18 cellular contexts compared by ENCODE assay signal in genomic region chr5:174147551-174147950, GRCh38.
DNase-seq lines count a peak whose midpoint lies in the region; FAIRE-seq and TF ChIP-seq lines count a peak whose summit lies in the region.
"Had no signal": no experiment of that assay in that cellular context is flagged by ENCODE, and none has a peak within 500 bp of the region (broad histone marks: within the 10 kb centered on the region; RNA-seq: fewer than 3 reads in every experiment).

No MANE protein-coding gene starts in this region.

- no peaks in the 10 kb centered on the region for H3K23me2 ChIP-seq in H9 (ENCODE audit: insufficient read length, low read depth, low read length, poor library complexity, severe bottlenecking)

- H2AFZ ChIP-seq in H9 (ENCODE audit: low read length), result no peak overlapping the region
- no peak overlapping the region for H2AFZ ChIP-seq in neuronal stem cell (ENCODE audit: low read length)
- H2AFZ ChIP-seq: GM23338 had no signal

- H2BK120ac ChIP-seq in H9 (ENCODE audit: low read depth, low read length, poor library complexity, severe bottlenecking) (no peak overlapping the region), neuronal stem cell (ENCODE audit: low read depth, low read length) (no peak overlapping the region)

- H3K9me3 ChIP-seq in H9 (ENCODE audit: control insufficient read depth, low read depth, low read length), result no peaks in the 10 kb centered on the region
- H3K9me3 ChIP-seq in neuronal stem cell (replicated peaks in 1 of 2; ENCODE audit: control insufficient read depth in 2 of 2, insufficient read depth in 1 of 2, low read depth in 1 of 2, low read length in 2 of 2), result no peaks in the 10 kb centered on the region
- H3K9me3 ChIP-seq: BE2C had no signal

- H3K4me3 ChIP-seq in neuronal stem cell (ENCODE audit: low read length in 2 of 2), result no peak overlapping the region
- H3K4me3 ChIP-seq: GM23338 had no signal

- H3K9ac ChIP-seq in H9 (ENCODE audit: extremely low read depth, insufficient read length, low read length) (no peak overlapping the region), neuronal stem cell (ENCODE audit: low read depth, low read length, poor library complexity) (no peak overlapping the region)

- peaks cover 41% of the 10 kb centered on the region for H3K27me3 Mint-ChIP-seq in H9 (ENCODE audit: low read depth)

- H4K91ac ChIP-seq in H9 (ENCODE audit: insufficient read length, low read depth, low read length) (no peak overlapping the region), neuronal stem cell (ENCODE audit: low read depth, low read length, poor library complexity) (no peak overlapping the region)

- H3K4me1 Mint-ChIP-seq in H9, result no peaks in the 10 kb centered on the region
- H3K4me1 Mint-ChIP-seq: CD14-positive monocyte; CD4-positive, alpha-beta memory T cell; GM23338 had no signal

- H3K36me3 ChIP-seq in neuronal stem cell (replicated peaks in 1 of 2; ENCODE audit: control insufficient read depth in 2 of 2, insufficient read depth in 2 of 2, low read length in 2 of 2), result no peaks in the 10 kb centered on the region
- H3K36me3 ChIP-seq: BE2C had no signal

- H3K4me1 ChIP-seq in H9 (ENCODE audit: insufficient read depth, low read length), result no peaks in the 10 kb centered on the region
- H3K4me1 ChIP-seq in neuronal stem cell (ENCODE audit: control insufficient read depth in 2 of 2, insufficient read depth in 1 of 2, low read depth in 1 of 2, low read length in 2 of 2), result peaks cover 0 to 5% of the 10 kb centered on the region in 2 donors

- H3K4ac ChIP-seq in H9 (ENCODE audit: low read depth, low read length), result no peak overlapping the region
- no peak overlapping the region for H3K4ac ChIP-seq in neuronal stem cell (ENCODE audit: low read length)

- H4K8ac ChIP-seq in H9 (replicated peaks; ENCODE audit: insufficient read length, low read depth, low read length), result no peak overlapping the region
- H4K8ac ChIP-seq in neuronal stem cell (ENCODE audit: low read depth, low read length), result no peak overlapping the region

- WGBS in H9 (ENCODE audit: extremely low coverage, insufficient read length, low lambda C conversion rate), result no CpG with 5 or more reads among the region's 2 CpGs
- WGBS in neuronal stem cell (ENCODE audit: extremely low coverage in 2 of 2, insufficient read length in 2 of 2, insufficient replicate concordance in 1 of 2), 2 donors, result no CpG with 5 or more reads among the region's 2 CpGs

- no peak overlapping the region for H3T11ph ChIP-seq in H9 (ENCODE audit: low read length)

- no peak overlapping the region for H3K27ac ChIP-seq in H9 (ENCODE audit: insufficient read length, low read depth, low read length)
- H3K27ac ChIP-seq in caudate nucleus (ENCODE audit: low read depth, low read length), result peak overlapping the region; percentile 32
- no peak overlapping the region for H3K27ac ChIP-seq in neuronal stem cell (replicated peaks; ENCODE audit: low read length)

- no peak overlapping the region for H4K5ac ChIP-seq in H9 (ENCODE audit: insufficient read length, low read depth, low read length)

- H3K14ac ChIP-seq in H9 (ENCODE audit: insufficient read depth, low read length) (no peak overlapping the region), neuronal stem cell (ENCODE audit: low read length) (no peak overlapping the region)

- no peak overlapping the region for H3K56ac ChIP-seq in H9 (ENCODE audit: insufficient read length, low read depth, low read length)

- H2BK15ac ChIP-seq in H9 (ENCODE audit: low read depth, low read length) (no peak overlapping the region), neuronal stem cell (ENCODE audit: low read length) (no peak overlapping the region)

- H3K79me1 ChIP-seq in H9 (ENCODE audit: insufficient read depth, low read depth, low read length, poor library complexity, severe bottlenecking) (no peaks in the 10 kb centered on the region), neuronal stem cell (ENCODE audit: low read depth, low read length) (no peaks in the 10 kb centered on the region)

- no peak overlapping the region for H2BK20ac ChIP-seq in H9 (ENCODE audit: low read depth, low read length, poor library complexity, severe bottlenecking)

- H3K23ac ChIP-seq in H9 (ENCODE audit: insufficient read length, low read depth, low read length) (no peak overlapping the region), neuronal stem cell (ENCODE audit: low read depth, low read length, poor library complexity) (no peak overlapping the region)

- H3K9me3 Mint-ChIP-seq in H9, result no peaks in the 10 kb centered on the region
- H3K9me3 Mint-ChIP-seq: GM23338 had no signal

- no peaks in the 10 kb centered on the region for H3K79me2 ChIP-seq in H9 (ENCODE audit: insufficient read depth, low read length)

- no peaks in the 10 kb centered on the region for H3K36me3 Mint-ChIP-seq in H9 (ENCODE audit: insufficient read depth in 1 of 3, low read depth in 3 of 3)
- H3K36me3 Mint-ChIP-seq: CD14-positive monocyte; CD4-positive, alpha-beta memory T cell had no signal

- TF ChIP-seq CTCF in H9 (conservative IDR thresholded peaks at IDR 0.05), result no peak

- H3K18ac ChIP-seq in H9 (ENCODE audit: insufficient read length, low read depth, low read length), result no peak overlapping the region
- H3K18ac ChIP-seq in neuronal stem cell (ENCODE audit: low read length), result peak overlapping the region; percentile 20

- H3K4me2 ChIP-seq in H9 (ENCODE audit: insufficient read depth, insufficient read length, low read length) (no peak overlapping the region), neuronal stem cell (ENCODE audit: insufficient read depth, low read length, poor library complexity, severe bottlenecking) (no peak overlapping the region)
- H3K4me2 ChIP-seq: GM23338 had no signal

- no peak overlapping the region for H3K4me3 Mint-ChIP-seq in H9
- H3K4me3 Mint-ChIP-seq: CD14-positive monocyte; CD4-positive, alpha-beta memory T cell; GM23338; HFFc6 had no signal

- H2BK12ac ChIP-seq in H9 (ENCODE audit: insufficient read length, low read depth, low read length), result no peak overlapping the region
- H2BK12ac ChIP-seq in neuronal stem cell (ENCODE audit: low read length), result no peak overlapping the region

- DNase-seq in H9 (peak; percentile 7), caudate nucleus (lab: John Stamatoyannopoulos, UW) (no peak), neuronal stem cell (ENCODE audit: low spot score) (no peak), GM19239 (ENCODE audit: insufficient read length, low spot score) (no peak), C1 segment of cervical spinal cord (lab: John Stamatoyannopoulos, UW) (no peak), AG08395 (ENCODE audit: low spot score) (no peak)
- DNase-seq: BE2C; CD4-positive, alpha-beta memory T cell; DMS79; GDM1; HFFc6; IMR-90 had no signal

- no peaks in the 10 kb centered on the region for H4K20me1 ChIP-seq in H9 (ENCODE audit: control insufficient read depth, insufficient read depth, insufficient read length)

- no peaks in the 10 kb centered on the region for H3K27me3 ChIP-seq in H9 (ENCODE audit: insufficient read depth, low read length)
- no peaks in the 10 kb centered on the region for H3K27me3 ChIP-seq in neuronal stem cell (ENCODE audit: control insufficient read depth in 3 of 3, insufficient read depth in 3 of 3, low read depth in 1 of 3, low read length in 3 of 3)
- H3K27me3 ChIP-seq: BE2C had no signal

- H2AK5ac ChIP-seq in H9 (ENCODE audit: insufficient read length, low read length) (no peak overlapping the region), neuronal stem cell (ENCODE audit: low read depth, low read length) (peak overlapping the region; percentile 13)

- no peak overlapping the region for H2BK5ac ChIP-seq in H9 (ENCODE audit: insufficient read length, low read length)
- no peak overlapping the region for H2BK5ac ChIP-seq in neuronal stem cell (ENCODE audit: low read length)

- no peak overlapping the region for H3K27ac Mint-ChIP-seq in H9
- H3K27ac Mint-ChIP-seq: CD14-positive monocyte; CD4-positive, alpha-beta memory T cell; GM23338; HFFc6 had no signal

- FAIRE-seq in GM19239 (lab: Jason Lieb, UNC), result no peak
- FAIRE-seq: GM12892, GM18507, H54, HTR-8/SVneo had no signal
